In genomic region chrX:37776283-37776986, GRCh38 we compare ENCODE assay signal across 11 cellular contexts. TPM values are rescaled to one million over a fixed set of nuclear protein-coding genes. Genes with fewer than 3 reads are reported as not detected.
DNase-seq lines count a peak whose midpoint lies in the region; ATAC-seq and TF ChIP-seq lines count a peak whose summit lies in the region.
"Had no signal": no experiment of that assay in that cellular context is flagged by ENCODE, and none has a peak within 500 bp of the region (broad histone marks: within the 10 kb centered on the region; RNA-seq: fewer than 3 reads in every experiment).

No MANE protein-coding gene starts in this region.

- no peaks in the 10 kb centered on the region for H3K27me3 Mint-ChIP-seq in mesothelial cell of epicardium (ENCODE audit: low read depth)

- no peaks in the 10 kb centered on the region for H3K27me3 ChIP-seq in BLaER1

- H3K27ac Mint-ChIP-seq in mesothelial cell of epicardium: no peak overlapping the region
- H3K27ac Mint-ChIP-seq: endodermal cell had no signal

- peak; percentile 35; the same call in 1 of the 2 replicates for TF ChIP-seq POLR2A in Raji (IDR thresholded peaks at IDR 0.05; ENCODE audit: insufficient read depth, low read depth, low read length)

- TF ChIP-seq CTCF in mesothelial cell of epicardium (IDR thresholded peaks at IDR 0.05; ENCODE audit: unreplicated experiment): no peak

- no peaks in the 10 kb centered on the region for H4K20me1 ChIP-seq in BLaER1

- peaks cover 10% of the 10 kb centered on the region for H3K9me3 Mint-ChIP-seq in mesothelial cell of epicardium

- ATAC-seq in GM18907 (IDR thresholded peaks at IDR 0.05; ENCODE audit: unreplicated experiment) (peak; percentile 86), HG02943 (IDR thresholded peaks at IDR 0.05; ENCODE audit: low read depth, unreplicated experiment) (peak; percentile 67)

- no peaks in the 10 kb centered on the region for H3K36me3 ChIP-seq in BLaER1

- H3K9ac ChIP-seq in BLaER1: no peak overlapping the region

- peak overlapping the region; percentile 50 for H3K27ac ChIP-seq in BLaER1

- no peak overlapping the region for H3K4me3 Mint-ChIP-seq in mesothelial cell of epicardium
- H3K4me3 Mint-ChIP-seq: endodermal cell had no signal

- peak overlapping the region; percentile 69 for H3K4me2 ChIP-seq in BLaER1

- no peak overlapping the region for H3K4me3 ChIP-seq in BLaER1

- H3K36me3 Mint-ChIP-seq in mesothelial cell of epicardium: no peaks in the 10 kb centered on the region

- DNase-seq in epidermal melanocyte (ENCODE audit: insufficient read length, low spot score): no peak
- no peak for DNase-seq in mesothelial cell of epicardium (ENCODE audit: low spot score in 2 of 2, unreplicated experiment in 2 of 2)
- no peak for DNase-seq in SKM-1 treated with dmso at 0.1 percent for 144 hours (lab: John Stamatoyannopoulos, UW; ENCODE audit: unreplicated experiment)
- no peak for DNase-seq in NCI-H524 (lab: John Stamatoyannopoulos, UW)
- DNase-seq: endodermal cell, NCI-H510A, substantia nigra had no signal

- H3K4me1 Mint-ChIP-seq in mesothelial cell of epicardium: no peaks in the 10 kb centered on the region
- H3K4me1 Mint-ChIP-seq: endodermal cell had no signal

- no peaks in the 10 kb centered on the region for H3K9me3 ChIP-seq in BLaER1

- H3K4me1 ChIP-seq in BLaER1: peaks cover 26% of the 10 kb centered on the region

RNA-seq across cellular contexts. Expression of gene CYBB, which starts 3.4 kb away (rescaled TPM):
- total RNA-seq in mesothelial cell of epicardium: 0.05 to 0.38 TPM (median 0.07 TPM) in 3 replicates
- total RNA-seq: endodermal cell had no signal
